In the genomic region with DNA sequence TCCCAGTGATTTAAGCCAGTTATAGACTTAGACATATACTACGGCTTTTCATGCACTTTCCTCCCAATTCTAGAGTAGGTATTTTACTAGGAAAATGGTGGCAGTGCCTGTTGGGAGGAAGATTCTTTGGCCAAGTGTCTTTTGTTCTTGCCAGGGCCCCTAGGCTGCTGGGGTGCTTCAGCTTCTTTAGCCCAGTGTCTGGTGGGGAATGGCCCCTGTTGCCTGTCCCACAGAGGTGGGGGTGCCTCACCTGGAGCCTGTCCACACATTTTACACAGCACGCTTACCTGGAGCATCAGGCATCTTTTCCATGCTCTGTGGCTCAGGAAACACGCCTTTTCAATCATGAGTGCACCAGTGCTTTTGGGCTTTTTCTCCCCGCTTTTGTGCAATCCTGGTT, we compare ENCODE assay signal across 18 cellular contexts. TPM values are rescaled to one million over a fixed set of nuclear protein-coding genes. Genes with fewer than 3 reads are reported as not detected.
A peak's percentile ranks its signal among the peaks of the same experiment; 100 is the strongest.
DNase-seq lines count a peak whose midpoint lies in the region; ATAC-seq and TF ChIP-seq lines count a peak whose summit lies in the region.
"Had no signal": no experiment of that assay in that cellular context is flagged by ENCODE, and none has a peak within 500 bp of the region (broad histone marks: within the 10 kb centered on the region; RNA-seq: fewer than 3 reads in every experiment).

No MANE protein-coding gene starts in this region.

- POLR2A ChIA-PET in OCI-LY7 (lab: Charles Lee): no interaction called here

- H3K27ac ChIP-seq in OCI-LY7 (ENCODE audit: low read depth, low read length, poor library complexity, severe bottlenecking) (no peak overlapping the region), sigmoid colon (no peak overlapping the region)
- H3K27ac ChIP-seq: 22Rv1, A549, C4-2B had no signal

- H3K9me3 Mint-ChIP-seq in stimulated activated memory B cell treated with anti-CD40 and anti-IgM and Interleukin-4, amounts not matched to agents 10 μg/mL and 1 μg/mL and 100 μg/mL, for 72 hours: no peaks in the 10 kb centered on the region
- H3K9me3 Mint-ChIP-seq: CD4-positive, alpha-beta memory T cell had no signal

- no peaks in the 10 kb centered on the region for H3K79me2 ChIP-seq in OCI-LY7 (ENCODE audit: insufficient read depth, low read depth, low read length)

- H3K4me3 Mint-ChIP-seq in stimulated activated memory B cell treated with anti-CD40 and anti-IgM and Interleukin-4, amounts not matched to agents 10 μg/mL and 1 μg/mL and 100 μg/mL, for 72 hours: no peak overlapping the region
- H3K4me3 Mint-ChIP-seq: CD4-positive, alpha-beta memory T cell had no signal

- H3K4me1 Mint-ChIP-seq in stimulated activated memory B cell treated with anti-CD40 and anti-IgM and Interleukin-4, amounts not matched to agents 10 μg/mL and 1 μg/mL and 100 μg/mL, for 72 hours: no peaks in the 10 kb centered on the region

- no peaks in the 10 kb centered on the region for H3K27me3 Mint-ChIP-seq in stimulated activated memory B cell treated with anti-CD40 and anti-IgM and Interleukin-4, amounts not matched to agents 10 μg/mL and 1 μg/mL and 100 μg/mL, for 72 hours
- H3K27me3 Mint-ChIP-seq: CD4-positive, alpha-beta memory T cell had no signal

- DNase-seq in activated effector memory CD4-positive, alpha-beta T cell treated with anti-CD3 and anti-CD28 coated beads, Interleukin-2, amount 50 U/mL, for 16 hours: peak; percentile 13
- no peak for DNase-seq in activated effector memory CD4-positive, alpha-beta T cell treated with Interleukin-2 at 50 U/mL for 16 hours
- no peak for DNase-seq in OCI-LY7 (ENCODE audit: low spot score)
- peak; percentile 28 for DNase-seq in mesenteric fat pad (ENCODE audit: low spot score)
- peak; percentile 36 for DNase-seq in sigmoid colon
- DNase-seq in activated CD4-positive, alpha-beta T cell treated with anti-CD3 and anti-CD28 coated beads for 4 hours: no peak
- DNase-seq: AML-193; CD4-positive, alpha-beta memory T cell; DMS153; DMS79; GDM1 had no signal

- H4K20me1 ChIP-seq in OCI-LY7 (ENCODE audit: insufficient read depth, low read length): no peaks in the 10 kb centered on the region

- H2AFZ ChIP-seq in OCI-LY7 (ENCODE audit: low read length): no peak overlapping the region

- H3K36me3 ChIP-seq in OCI-LY7 (ENCODE audit: insufficient read depth, low read length) (peaks cover 84% of the 10 kb centered on the region), sigmoid colon (peaks cover 32 to 90% (median 65%) of the 10 kb centered on the region in 4 donors)

- H3K4me3 ChIP-seq in OCI-LY7 (ENCODE audit: low read depth, low read length, poor library complexity, severe bottlenecking) (no peak overlapping the region), sigmoid colon (no peak overlapping the region)
- H3K4me3 ChIP-seq: A549, HAP-1 had no signal

- H3K36me3 Mint-ChIP-seq in stimulated activated memory B cell treated with anti-CD40 and anti-IgM and Interleukin-4, amounts not matched to agents 10 μg/mL and 1 μg/mL and 100 μg/mL, for 72 hours: peaks cover 71% of the 10 kb centered on the region

- TSS peak; percentile 17 for BruUV-seq in OCI-LY7 (replicated peaks; lab: Mats Ljungman, UMichigan)

- no peak for TF ChIP-seq EP300 in sigmoid colon (IDR thresholded peaks at IDR 0.05)

- 97% methylated on average over 4 of the region's 4 CpGs for WGBS in sigmoid colon, 2 donors

- no peaks in the 10 kb centered on the region for H3K9me2 ChIP-seq in OCI-LY7 (ENCODE audit: insufficient read depth, low read length)

- TF ChIP-seq POLR2A in sigmoid colon (IDR thresholded peaks at IDR 0.05): no peak

- no peaks in the 10 kb centered on the region for H3K27me3 ChIP-seq in sigmoid colon

- H3K4me1 ChIP-seq in OCI-LY7 (ENCODE audit: insufficient read depth, low read length, poor library complexity, severe bottlenecking) (no peaks in the 10 kb centered on the region), sigmoid colon (no peaks in the 10 kb centered on the region)
- H3K4me1 ChIP-seq: A549, HAP-1 had no signal

- TF ChIP-seq CTCF in OCI-LY7 (conservative IDR thresholded peaks at IDR 0.05; ENCODE audit: low read length) (no peak), sigmoid colon (IDR thresholded peaks at IDR 0.05) (no peak)

- intact Hi-C loops in OCI-LY7 (cut with micrococcal nuclease; ENCODE audit: unreplicated experiment) (no loop called here), sigmoid colon (cut with DNase I) (no loop called here)

- H3K9me3 ChIP-seq in OCI-LY7 (ENCODE audit: low read length): no peaks in the 10 kb centered on the region
- H3K9me3 ChIP-seq in sigmoid colon: no peaks in the 10 kb centered on the region
- H3K9me3 ChIP-seq: A549, HAP-1 had no signal

- CTCF ChIA-PET in OCI-LY7 (lab: Charles Lee; ENCODE audit: unreplicated experiment): no interaction called here

- ATAC-seq in GM19395 (IDR thresholded peaks at IDR 0.05; ENCODE audit: unreplicated experiment): no peak
- no peak for ATAC-seq in stimulated activated memory B cell treated with anti-CD40 and anti-IgM and Interleukin-4, amounts not matched to agents 10 μg/mL and 1 μg/mL and 100 μg/mL, for 72 hours
- ATAC-seq: A549, HepG2 had no signal

- no peak overlapping the region for H3K27ac Mint-ChIP-seq in stimulated activated memory B cell treated with anti-CD40 and anti-IgM and Interleukin-4, amounts not matched to agents 10 μg/mL and 1 μg/mL and 100 μg/mL, for 72 hours

- H3K4me2 ChIP-seq in OCI-LY7 (ENCODE audit: low read length): no peak overlapping the region
- H3K4me2 ChIP-seq: A549 had no signal

RNA-seq across cellular contexts. Expression of gene MSANTD1, which starts 33.2 kb away (rescaled TPM):
- total RNA-seq in OCI-LY7 (2014; rRNA removed; shearing (Covaris generic)): 0.08 and 0.13 TPM in 2 replicates
- 0.53 and 1.0 TPM in 2 replicates for total RNA-seq in OCI-LY7 (2022)
- total RNA-seq in mesenteric fat pad: 0.80 TPM
- total RNA-seq in sigmoid colon: 1 to 10 TPM in 2 of 4 donors, under 1 TPM in 2; 0.16 to 1.2 (median 0.73) TPM
- polyA plus RNA-seq in sigmoid colon: under 1 TPM in 2 of 3 donors, not detected in 1; under 0.01 to 0.44 TPM

Comparison
In these comparisons a context has a peak if more than half of its experiments do, and no peak if none do; other contexts are left out.
1. DNase-seq: peak in activated effector memory CD4-positive, alpha-beta T cell treated with anti-CD3 and anti-CD28 coated beads, Interleukin-2, amount 50 U/mL, for 16 hours (single experiment), mesenteric fat pad (single experiment) and sigmoid colon (single experiment); none in activated effector memory CD4-positive, alpha-beta T cell treated with Interleukin-2 at 50 U/mL for 16 hours (single experiment), OCI-LY7 (single experiment) and activated CD4-positive, alpha-beta T cell treated with anti-CD3 and anti-CD28 coated beads for 4 hours (0 of 2).